In genomic region chr3:142961539-142961938, GRCh38 we compare ENCODE assay signal across 34 cellular contexts. TPM values are rescaled to one million over a fixed set of nuclear protein-coding genes. Genes with fewer than 3 reads are reported as not detected.
DNase-seq lines count a peak whose midpoint lies in the region; ATAC-seq and TF ChIP-seq lines count a peak whose summit lies in the region.
"Had no signal": no experiment of that assay in that cellular context is flagged by ENCODE, and none has a peak within 500 bp of the region (broad histone marks: within the 10 kb centered on the region; RNA-seq: fewer than 3 reads in every experiment).

No MANE protein-coding gene starts in this region.

- no peak overlapping the region for H3K4me3 ChIP-seq in AG10803 (ENCODE audit: low read length)
- no peak overlapping the region for H3K4me3 ChIP-seq in CD8-positive, alpha-beta memory T cell (ENCODE audit: low read length)
- no peak overlapping the region for H3K4me3 ChIP-seq in GM23338
- H3K4me3 ChIP-seq: BLaER1, GM23248, left lung, PC-9, upper lobe of left lung had no signal

- peaks cover 37 to 85% of the 10 kb centered on the region in 2 donors for H3K27me3 Mint-ChIP-seq in CD8-positive, alpha-beta memory T cell
- H3K27me3 Mint-ChIP-seq in effector memory CD8-positive, alpha-beta T cell = peaks cover 70 to 86% of the 10 kb centered on the region in 2 donors
- H3K27me3 Mint-ChIP-seq in nephron progenitor cell (ENCODE audit: low read depth, poor library complexity) = peaks cover 30% of the 10 kb centered on the region
- peaks cover 28% of the 10 kb centered on the region for H3K27me3 Mint-ChIP-seq in GM23338 (ENCODE audit: insufficient read depth, low read depth, poor library complexity)

- DNase-seq in AG10803 (ENCODE audit: low read depth) (peak; percentile 17), nephron progenitor cell (no peak), DMS79 (lab: John Stamatoyannopoulos, UW) (no peak), NCI-H345 (lab: John Stamatoyannopoulos, UW) (no peak), GM23338 (ENCODE audit: low spot score) (no peak), NAMALWA (ENCODE audit: low spot score) (no peak)
- DNase-seq in CD8-positive, alpha-beta memory T cell = no peak
- no peak for DNase-seq in effector memory CD8-positive, alpha-beta T cell
- DNase-seq: activated CD4-positive, alpha-beta T cell treated with anti-CD3 and anti-CD28 coated beads, Interleukin-2, amount 10 ng/mL, durations not matched to agents 24 days and 14 days; activated gamma-delta T cell treated with Interleukin-2 at 50 U/mL for 16 hours; activated naive CD8-positive, alpha-beta T cell treated with anti-CD3 and anti-CD28 coated beads, Interleukin-2, amount 10 ng/mL, durations not matched to agents 7 days and 5 days; activated T-cell treated with anti-CD3 and anti-CD28 coated beads, Interleukin-2, amount 50 U/mL, for 1 hour; aorta; cortex of kidney; DND-41; GM23248; Karpas-422; left lung; mesendoderm; NCI-H1436 treated with DMSO at 0.1 percent for 48 hours; NCI-H226; NCI-H69; PC-9; stimulated activated CD4-positive, alpha-beta T cell treated with anti-CD3 and anti-CD28 coated beads, Interleukin-15, amount 100 ng/mL, for 24 hours; stimulated activated CD4-positive, alpha-beta T cell treated with anti-CD3 and anti-CD28 coated beads, Interleukin-4, amount 100 ng/mL, for 4 hours; T-helper 9 cell; WERI-Rb-1 had no signal

- H2AFZ ChIP-seq in GM23338 = no peak overlapping the region
- H2AFZ ChIP-seq: GM23248, PC-9 had no signal

- H3K9me2 ChIP-seq in GM23338 (ENCODE audit: insufficient read depth) = no peaks in the 10 kb centered on the region

- peak overlapping the region in 5 of 7 donors; percentile 17 to 81 (median 62) for H3K4me3 Mint-ChIP-seq in CD8-positive, alpha-beta memory T cell
- H3K4me3 Mint-ChIP-seq in effector memory CD8-positive, alpha-beta T cell = peak overlapping the region; percentile 81 to 86
- H3K4me3 Mint-ChIP-seq in nephron progenitor cell (peak overlapping the region; percentile 91), GM23338 (no peak overlapping the region; the same call in 2 of the 3 replicates)

- no peak overlapping the region for H3K4me2 ChIP-seq in GM23338
- H3K4me2 ChIP-seq: BLaER1, PC-9 had no signal

- H3K4me1 ChIP-seq in CD8-positive, alpha-beta memory T cell (ENCODE audit: insufficient read depth, low read length) = no peaks in the 10 kb centered on the region
- peaks cover 3% of the 10 kb centered on the region; the same call in 1 of the 2 replicates for H3K4me1 ChIP-seq in GM23338 (ENCODE audit: insufficient read depth)

- H3K36me3 Mint-ChIP-seq in CD8-positive, alpha-beta memory T cell = no peaks in the 10 kb centered on the region
- H3K36me3 Mint-ChIP-seq in effector memory CD8-positive, alpha-beta T cell (ENCODE audit: insufficient read depth) = no peaks in the 10 kb centered on the region
- H3K36me3 Mint-ChIP-seq in nephron progenitor cell (ENCODE audit: low read depth) = peaks cover 8% of the 10 kb centered on the region
- peaks cover 15% of the 10 kb centered on the region; the same call in 2 of the 3 replicates for H3K36me3 Mint-ChIP-seq in GM23338 (ENCODE audit: low read depth)

- H3K27me3 ChIP-seq in CD8-positive, alpha-beta memory T cell (ENCODE audit: insufficient read depth, low read length, poor library complexity, severe bottlenecking) = peaks cover 10% of the 10 kb centered on the region
- H3K27me3 ChIP-seq in GM23338 (ENCODE audit: insufficient read depth) = peaks cover 49% of the 10 kb centered on the region

- H3K9me3 Mint-ChIP-seq in CD8-positive, alpha-beta memory T cell = no peaks in the 10 kb centered on the region
- H3K9me3 Mint-ChIP-seq in effector memory CD8-positive, alpha-beta T cell = no peaks in the 10 kb centered on the region
- H3K9me3 Mint-ChIP-seq in nephron progenitor cell (peaks cover 6% of the 10 kb centered on the region), GM23338 (peaks cover 4% of the 10 kb centered on the region; the same call in 2 of the 3 replicates)
- H3K9me3 Mint-ChIP-seq: activated CD4-positive, alpha-beta T cell treated with anti-CD3 and anti-CD28 coated beads, Interleukin-2, amount 10 ng/mL, durations not matched to agents 24 days and 14 days; activated naive CD8-positive, alpha-beta T cell treated with anti-CD3 and anti-CD28 coated beads, Interleukin-2, amount 10 ng/mL, durations not matched to agents 7 days and 5 days had no signal

- no peak overlapping the region for H3K27ac ChIP-seq in CD8-positive, alpha-beta memory T cell (ENCODE audit: low read depth, low read length)
- no peak overlapping the region for H3K27ac ChIP-seq in GM23338 (ENCODE audit: low read depth)
- H3K27ac ChIP-seq: BLaER1, GM23248, left lung, PC-9, upper lobe of left lung, WERI-Rb-1 had no signal

- H3F3A ChIP-seq in GM23338 (replicated peaks; ENCODE audit: low read depth) = peaks cover 5% of the 10 kb centered on the region; the same call in 1 of the 2 replicates

- H4K20me1 ChIP-seq in GM23338 (replicated peaks; ENCODE audit: insufficient read depth) = 0 out of 2 replicates have a peak, but pooled peaks cover 3% of the 10 kb centered on the region
- H4K20me1 ChIP-seq: BLaER1 had no signal

- ATAC-seq in effector memory CD8-positive, alpha-beta T cell (replicated peaks) = no peak
- ATAC-seq in GM23338 = no peak
- ATAC-seq: left lung, SK-N-SH treated with all-trans-retinoic acid at 6 μM for 48 hours had no signal

- H3K27ac Mint-ChIP-seq in CD8-positive, alpha-beta memory T cell = peak overlapping the region in 1 of 8 donors; percentile 24
- no peak overlapping the region for H3K27ac Mint-ChIP-seq in effector memory CD8-positive, alpha-beta T cell
- H3K27ac Mint-ChIP-seq in nephron progenitor cell (no peak overlapping the region), GM23338 (no peak overlapping the region)
- H3K27ac Mint-ChIP-seq: activated CD4-positive, alpha-beta T cell treated with anti-CD3 and anti-CD28 coated beads, Interleukin-2, amount 10 ng/mL, durations not matched to agents 24 days and 14 days; activated naive CD8-positive, alpha-beta T cell treated with anti-CD3 and anti-CD28 coated beads, Interleukin-2, amount 10 ng/mL, durations not matched to agents 7 days and 5 days had no signal

- no peaks in the 10 kb centered on the region for H3K79me2 ChIP-seq in GM23338 (replicated peaks; ENCODE audit: insufficient read depth)

- peaks cover 12 to 20% (median 17%) of the 10 kb centered on the region in 3 donors for H3K4me1 Mint-ChIP-seq in CD8-positive, alpha-beta memory T cell
- H3K4me1 Mint-ChIP-seq in effector memory CD8-positive, alpha-beta T cell (ENCODE audit: low read depth in 2 of 2) = peaks cover 6 to 13% of the 10 kb centered on the region in 2 donors
- H3K4me1 Mint-ChIP-seq in nephron progenitor cell = peaks cover 34% of the 10 kb centered on the region
- peaks cover 19% of the 10 kb centered on the region for H3K4me1 Mint-ChIP-seq in GM23338

- POLR2A ChIA-PET in CD8-positive, alpha-beta memory T cell (lab: Charles Lee) = no interaction called here

- H3K9me3 ChIP-seq in CD8-positive, alpha-beta memory T cell (ENCODE audit: low read length) = no peaks in the 10 kb centered on the region
- H3K9me3 ChIP-seq: left lung, upper lobe of left lung had no signal

- CTCF ChIA-PET in CD8-positive, alpha-beta memory T cell (lab: Charles Lee) = no interaction called here

- H3K36me3 ChIP-seq in CD8-positive, alpha-beta memory T cell (ENCODE audit: insufficient read depth, low read length) = no peaks in the 10 kb centered on the region
- no peaks in the 10 kb centered on the region for H3K36me3 ChIP-seq in GM23338 (ENCODE audit: insufficient read depth)
- H3K36me3 ChIP-seq: BLaER1, left lung, upper lobe of left lung, WERI-Rb-1 had no signal

- no peak for TF ChIP-seq CTCF in AG10803 (conservative IDR thresholded peaks at IDR 0.05; ENCODE audit: low read length)
- TF ChIP-seq CTCF in nephron progenitor cell (IDR thresholded peaks at IDR 0.05) = no peak
- TF ChIP-seq CTCF in GM23338 (conservative IDR thresholded peaks at IDR 0.05; ENCODE audit: low read depth in 2 of 2) = no peak

TF ChIP-seq in GM23338, 12 proteins besides CTCF, POLR2A, EP300 and RAD21 (continues in another document):
- no peak for TF ChIP-seq ETS1 (IDR thresholded peaks at IDR 0.05)

RNA-seq across cellular contexts. Expression of gene PAQR9, which starts 1.9 kb away (rescaled TPM):
- total RNA-seq in CD8-positive, alpha-beta memory T cell = not detected
- polyA plus RNA-seq in CD8-positive, alpha-beta memory T cell = not detected
- 2.0 and 2.3 TPM in 2 replicates for total RNA-seq in GM23338 (2014; rRNA removed; shearing (Covaris generic))
- 2.0 and 2.2 TPM in 2 replicates for polyA plus RNA-seq in GM23338 (2016; fragmentation: Nextera tagmentation; extraction: Ambion mirVana)
- total RNA-seq: activated CD4-positive, alpha-beta T cell treated with anti-CD3 and anti-CD28 coated beads, Interleukin-2, amount 10 ng/mL, durations not matched to agents 24 days and 14 days; activated CD8-positive, alpha-beta memory T cell treated with anti-CD3 and anti-CD28 coated beads for 36 hours; activated naive CD8-positive, alpha-beta T cell treated with anti-CD3 and anti-CD28 coated beads, Interleukin-2, amount 10 ng/mL, durations not matched to agents 7 days and 5 days; aorta; GM23248; left lung; PC-9; posterior vena cava; subcutaneous adipose tissue; upper lobe of left lung had no signal
- polyA plus RNA-seq: aorta, esophagus, GM23248 had no signal

RNA-seq across cellular contexts. Expression of gene U2SURP, which starts 39.8 kb away (rescaled TPM):
- 100 to 1,000 TPM; 146 to 148 TPM for total RNA-seq in CD8-positive, alpha-beta memory T cell
- polyA plus RNA-seq in CD8-positive, alpha-beta memory T cell = 121 TPM
- total RNA-seq in GM23338 (2014; rRNA removed; shearing (Covaris generic)) = 108 and 116 TPM in 2 replicates
- 339 and 372 TPM in 2 replicates for polyA plus RNA-seq in GM23338 (2016; fragmentation: Nextera tagmentation; extraction: Ambion mirVana)
